In the genomic region with DNA sequence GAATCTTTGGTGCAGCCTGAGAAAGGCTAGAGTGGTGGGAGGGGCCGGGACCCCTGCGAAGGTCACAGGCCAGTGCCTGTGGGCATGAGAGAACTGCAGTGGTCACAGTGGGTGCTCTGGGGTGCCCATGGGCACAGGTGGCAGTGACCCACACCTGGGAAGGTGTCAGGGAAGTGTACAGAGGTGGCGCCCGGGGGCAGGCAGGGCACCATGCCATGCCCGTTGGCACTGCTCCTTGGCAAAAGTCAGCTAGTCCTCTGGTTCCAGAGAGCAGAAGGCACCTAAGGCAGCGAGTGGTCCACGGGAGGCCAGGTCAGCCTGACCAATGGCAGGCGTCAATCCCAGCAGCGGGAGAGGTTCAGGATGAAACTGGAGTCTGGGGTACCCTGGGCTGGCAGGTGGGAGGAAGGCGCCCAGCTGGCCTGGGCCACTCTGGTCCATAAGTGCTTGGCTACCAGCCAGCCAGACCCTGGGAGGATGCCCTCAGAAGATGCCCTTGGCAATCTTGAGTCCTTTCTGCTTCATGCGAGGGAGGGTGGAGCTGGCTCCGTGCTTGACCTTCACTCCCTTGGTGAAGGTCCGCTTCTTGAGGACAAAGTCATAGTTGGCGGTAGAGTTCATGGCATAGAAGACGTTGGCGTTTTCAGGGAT, we compare ENCODE assay signal across 1 cellular context.
A peak's percentile ranks its signal among the peaks of the same experiment; 100 is the strongest.
TF ChIP-seq lines count a peak whose summit lies in the region.

No MANE protein-coding gene starts in this region.

TF ChIP-seq in HepG2, 621 proteins besides CTCF, POLR2A, EP300 and RAD21:
- TF ChIP-seq HNRNPL (IDR thresholded peaks at IDR 0.05; ENCODE audit: low read depth, low read length) = peak; percentile 80
- TF ChIP-seq, protein P1, sequence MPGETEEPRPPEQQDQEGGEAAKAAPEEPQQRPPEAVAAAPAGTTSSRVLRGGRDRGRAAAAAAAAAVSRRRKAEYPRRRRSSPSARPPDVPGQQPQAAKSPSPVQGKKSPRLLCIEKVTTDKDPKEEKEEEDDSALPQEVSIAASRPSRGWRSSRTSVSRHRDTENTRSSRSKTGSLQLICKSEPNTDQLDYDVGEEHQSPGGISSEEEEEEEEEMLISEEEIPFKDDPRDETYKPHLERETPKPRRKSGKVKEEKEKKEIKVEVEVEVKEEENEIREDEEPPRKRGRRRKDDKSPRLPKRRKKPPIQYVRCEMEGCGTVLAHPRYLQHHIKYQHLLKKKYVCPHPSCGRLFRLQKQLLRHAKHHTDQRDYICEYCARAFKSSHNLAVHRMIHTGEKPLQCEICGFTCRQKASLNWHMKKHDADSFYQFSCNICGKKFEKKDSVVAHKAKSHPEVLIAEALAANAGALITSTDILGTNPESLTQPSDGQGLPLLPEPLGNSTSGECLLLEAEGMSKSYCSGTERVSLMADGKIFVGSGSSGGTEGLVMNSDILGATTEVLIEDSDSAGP (CRISPR knock-in tag; IDR thresholded peaks at IDR 0.05; ENCODE audit: borderline replicate concordance) = no peak
- TF ChIP-seq FOXK2 (IDR thresholded peaks at IDR 0.05) = no peak
